In the genomic region with DNA sequence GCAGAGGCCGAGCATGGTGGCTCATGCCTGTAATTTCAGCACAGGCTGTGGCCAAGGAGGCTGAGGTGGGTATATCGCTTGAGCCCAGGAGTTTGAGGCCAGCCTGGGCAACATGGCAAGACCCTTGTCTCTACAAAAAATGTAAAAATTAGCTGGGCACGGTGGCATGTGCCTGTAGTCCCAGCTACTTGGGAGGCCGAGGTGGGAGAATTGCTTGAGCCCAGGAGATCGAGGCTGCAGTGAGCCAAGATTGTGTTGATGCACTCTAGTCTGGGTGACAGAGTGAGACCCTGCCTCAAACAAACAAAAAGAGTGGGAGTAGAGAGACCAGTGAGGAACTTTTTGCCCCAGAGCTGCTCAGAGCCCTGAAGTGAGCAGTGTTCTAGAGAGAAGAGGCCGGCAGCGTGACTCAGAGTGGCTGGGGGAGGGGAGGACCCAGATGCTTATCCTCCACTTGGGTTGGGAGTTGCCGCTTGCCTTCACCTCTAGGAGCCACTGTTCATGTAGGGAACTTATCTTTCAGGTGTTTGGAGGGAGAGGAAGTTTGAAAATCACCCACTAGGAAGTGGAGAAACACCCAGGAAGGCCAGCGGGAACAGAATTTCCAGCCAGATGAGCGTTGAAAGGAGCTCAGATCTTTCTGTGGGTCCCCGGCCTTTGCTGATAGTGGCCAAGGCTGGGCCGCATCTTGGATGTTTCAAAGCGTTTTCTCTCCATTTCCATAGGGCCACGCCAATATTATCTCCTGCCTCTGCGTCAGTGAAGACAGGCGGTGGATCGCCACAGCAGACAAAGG, we compare ENCODE assay signal across 1 cellular context.
TF ChIP-seq lines count a peak whose summit lies in the region.

No MANE protein-coding gene starts in this region.

TF ChIP-seq in K562, 482 proteins besides CTCF, POLR2A, EP300 and RAD21 (continued from another document and continues in another):
- TF ChIP-seq, protein P1, sequence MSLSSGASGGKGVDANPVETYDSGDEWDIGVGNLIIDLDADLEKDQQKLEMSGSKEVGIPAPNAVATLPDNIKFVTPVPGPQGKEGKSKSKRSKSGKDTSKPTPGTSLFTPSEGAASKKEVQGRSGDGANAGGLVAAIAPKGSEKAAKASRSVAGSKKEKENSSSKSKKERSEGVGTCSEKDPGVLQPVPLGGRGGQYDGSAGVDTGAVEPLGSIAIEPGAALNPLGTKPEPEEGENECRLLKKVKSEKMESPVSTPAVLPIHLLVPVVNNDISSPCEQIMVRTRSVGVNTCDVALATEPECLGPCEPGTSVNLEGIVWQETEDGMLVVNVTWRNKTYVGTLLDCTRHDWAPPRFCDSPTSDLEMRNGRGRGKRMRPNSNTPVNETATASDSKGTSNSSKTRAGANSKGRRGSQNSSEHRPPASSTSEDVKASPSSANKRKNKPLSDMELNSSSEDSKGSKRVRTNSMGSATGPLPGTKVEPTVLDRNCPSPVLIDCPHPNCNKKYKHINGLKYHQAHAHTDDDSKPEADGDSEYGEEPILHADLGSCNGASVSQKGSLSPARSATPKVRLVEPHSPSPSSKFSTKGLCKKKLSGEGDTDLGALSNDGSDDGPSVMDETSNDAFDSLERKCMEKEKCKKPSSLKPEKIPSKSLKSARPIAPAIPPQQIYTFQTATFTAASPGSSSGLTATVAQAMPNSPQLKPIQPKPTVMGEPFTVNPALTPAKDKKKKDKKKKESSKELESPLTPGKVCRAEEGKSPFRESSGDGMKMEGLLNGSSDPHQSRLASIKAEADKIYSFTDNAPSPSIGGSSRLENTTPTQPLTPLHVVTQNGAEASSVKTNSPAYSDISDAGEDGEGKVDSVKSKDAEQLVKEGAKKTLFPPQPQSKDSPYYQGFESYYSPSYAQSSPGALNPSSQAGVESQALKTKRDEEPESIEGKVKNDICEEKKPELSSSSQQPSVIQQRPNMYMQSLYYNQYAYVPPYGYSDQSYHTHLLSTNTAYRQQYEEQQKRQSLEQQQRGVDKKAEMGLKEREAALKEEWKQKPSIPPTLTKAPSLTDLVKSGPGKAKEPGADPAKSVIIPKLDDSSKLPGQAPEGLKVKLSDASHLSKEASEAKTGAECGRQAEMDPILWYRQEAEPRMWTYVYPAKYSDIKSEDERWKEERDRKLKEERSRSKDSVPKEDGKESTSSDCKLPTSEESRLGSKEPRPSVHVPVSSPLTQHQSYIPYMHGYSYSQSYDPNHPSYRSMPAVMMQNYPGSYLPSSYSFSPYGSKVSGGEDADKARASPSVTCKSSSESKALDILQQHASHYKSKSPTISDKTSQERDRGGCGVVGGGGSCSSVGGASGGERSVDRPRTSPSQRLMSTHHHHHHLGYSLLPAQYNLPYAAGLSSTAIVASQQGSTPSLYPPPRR (CRISPR knock-in tag; IDR thresholded peaks at IDR 0.05; ENCODE audit: borderline replicate concordance), result no peak
- TF ChIP-seq, protein P2, sequence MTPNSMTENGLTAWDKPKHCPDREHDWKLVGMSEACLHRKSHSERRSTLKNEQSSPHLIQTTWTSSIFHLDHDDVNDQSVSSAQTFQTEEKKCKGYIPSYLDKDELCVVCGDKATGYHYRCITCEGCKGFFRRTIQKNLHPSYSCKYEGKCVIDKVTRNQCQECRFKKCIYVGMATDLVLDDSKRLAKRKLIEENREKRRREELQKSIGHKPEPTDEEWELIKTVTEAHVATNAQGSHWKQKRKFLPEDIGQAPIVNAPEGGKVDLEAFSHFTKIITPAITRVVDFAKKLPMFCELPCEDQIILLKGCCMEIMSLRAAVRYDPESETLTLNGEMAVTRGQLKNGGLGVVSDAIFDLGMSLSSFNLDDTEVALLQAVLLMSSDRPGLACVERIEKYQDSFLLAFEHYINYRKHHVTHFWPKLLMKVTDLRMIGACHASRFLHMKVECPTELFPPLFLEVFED (CRISPR knock-in tag; conservative IDR thresholded peaks at IDR 0.05), result no peak
- TF ChIP-seq, protein P3, sequence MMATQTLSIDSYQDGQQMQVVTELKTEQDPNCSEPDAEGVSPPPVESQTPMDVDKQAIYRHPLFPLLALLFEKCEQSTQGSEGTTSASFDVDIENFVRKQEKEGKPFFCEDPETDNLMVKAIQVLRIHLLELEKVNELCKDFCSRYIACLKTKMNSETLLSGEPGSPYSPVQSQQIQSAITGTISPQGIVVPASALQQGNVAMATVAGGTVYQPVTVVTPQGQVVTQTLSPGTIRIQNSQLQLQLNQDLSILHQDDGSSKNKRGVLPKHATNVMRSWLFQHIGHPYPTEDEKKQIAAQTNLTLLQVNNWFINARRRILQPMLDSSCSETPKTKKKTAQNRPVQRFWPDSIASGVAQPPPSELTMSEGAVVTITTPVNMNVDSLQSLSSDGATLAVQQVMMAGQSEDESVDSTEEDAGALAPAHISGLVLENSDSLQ (IDR thresholded peaks at IDR 0.05), result no peak
- TF ChIP-seq DIDO1 (tag; IDR thresholded peaks at IDR 0.05; ENCODE audit: low read depth), result no peak
- no peak for TF ChIP-seq MEF2A (IDR thresholded peaks at IDR 0.05; ENCODE audit: control insufficient read depth, low read depth, low read length)
- TF ChIP-seq RBFOX2 (IDR thresholded peaks at IDR 0.05; ENCODE audit: low read depth, low read length), result peak; percentile 74
- TF ChIP-seq RBM25 (IDR thresholded peaks at IDR 0.05; ENCODE audit: low read depth, low read length, severe bottlenecking), result no peak
- TF ChIP-seq, protein P4, sequence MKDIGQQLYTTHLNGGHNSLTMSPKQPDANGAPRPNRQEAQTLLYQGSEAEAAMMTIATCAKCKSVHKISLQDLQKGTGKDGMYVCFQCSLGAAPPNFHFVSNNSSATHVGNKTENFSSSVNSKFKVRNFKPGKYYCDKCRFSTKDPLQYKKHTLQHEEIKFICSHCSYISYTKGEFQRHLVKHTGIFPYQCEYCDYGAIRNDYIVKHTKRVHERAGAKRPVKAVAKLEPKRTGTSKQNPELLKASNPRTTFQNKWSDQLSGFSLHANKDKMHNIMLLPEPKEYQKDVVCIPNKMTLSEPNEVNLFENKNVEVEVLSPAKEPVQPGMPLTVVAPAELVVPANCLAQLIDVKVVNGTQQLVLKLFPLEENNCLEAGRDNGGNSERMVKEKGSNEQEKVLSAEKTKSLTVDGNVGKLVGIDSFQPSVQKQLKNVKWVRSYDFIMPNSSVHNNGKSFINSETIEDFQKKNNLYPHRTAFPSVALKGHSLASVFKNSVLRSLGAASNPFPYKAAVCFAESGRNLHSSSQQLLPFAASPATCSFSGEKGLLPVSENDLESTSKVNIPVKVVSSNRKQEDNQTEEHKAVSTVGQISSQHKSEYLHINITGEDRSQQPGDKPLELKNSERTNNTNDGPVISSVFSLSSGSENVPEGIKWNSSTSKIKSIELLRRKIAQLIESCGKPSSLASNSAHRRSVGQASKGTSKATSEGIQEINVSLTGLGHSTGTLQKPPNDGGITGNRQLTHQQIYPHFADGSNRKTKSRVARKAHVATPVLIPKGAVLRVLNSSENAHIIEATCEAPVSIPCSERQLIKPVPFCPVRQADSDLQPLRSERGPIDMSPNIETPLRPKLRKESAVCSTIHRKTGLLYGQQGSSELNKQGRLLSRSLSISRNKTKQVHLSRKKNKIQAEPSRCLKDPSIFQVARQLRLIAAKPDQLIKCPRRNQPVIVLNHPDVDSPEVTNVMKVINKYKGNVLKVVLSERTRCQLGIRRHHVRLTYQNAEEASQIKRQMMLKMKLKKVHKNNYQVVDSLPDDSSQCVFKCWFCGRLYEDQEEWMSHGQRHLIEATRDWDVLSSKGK (CRISPR knock-in tag; IDR thresholded peaks at IDR 0.05), result no peak
- TF ChIP-seq ZNF780A (CRISPR knock-in tag; IDR thresholded peaks at IDR 0.05), result peak; percentile 79; the same call in 1 of the 2 replicates
- TF ChIP-seq, protein P5, sequence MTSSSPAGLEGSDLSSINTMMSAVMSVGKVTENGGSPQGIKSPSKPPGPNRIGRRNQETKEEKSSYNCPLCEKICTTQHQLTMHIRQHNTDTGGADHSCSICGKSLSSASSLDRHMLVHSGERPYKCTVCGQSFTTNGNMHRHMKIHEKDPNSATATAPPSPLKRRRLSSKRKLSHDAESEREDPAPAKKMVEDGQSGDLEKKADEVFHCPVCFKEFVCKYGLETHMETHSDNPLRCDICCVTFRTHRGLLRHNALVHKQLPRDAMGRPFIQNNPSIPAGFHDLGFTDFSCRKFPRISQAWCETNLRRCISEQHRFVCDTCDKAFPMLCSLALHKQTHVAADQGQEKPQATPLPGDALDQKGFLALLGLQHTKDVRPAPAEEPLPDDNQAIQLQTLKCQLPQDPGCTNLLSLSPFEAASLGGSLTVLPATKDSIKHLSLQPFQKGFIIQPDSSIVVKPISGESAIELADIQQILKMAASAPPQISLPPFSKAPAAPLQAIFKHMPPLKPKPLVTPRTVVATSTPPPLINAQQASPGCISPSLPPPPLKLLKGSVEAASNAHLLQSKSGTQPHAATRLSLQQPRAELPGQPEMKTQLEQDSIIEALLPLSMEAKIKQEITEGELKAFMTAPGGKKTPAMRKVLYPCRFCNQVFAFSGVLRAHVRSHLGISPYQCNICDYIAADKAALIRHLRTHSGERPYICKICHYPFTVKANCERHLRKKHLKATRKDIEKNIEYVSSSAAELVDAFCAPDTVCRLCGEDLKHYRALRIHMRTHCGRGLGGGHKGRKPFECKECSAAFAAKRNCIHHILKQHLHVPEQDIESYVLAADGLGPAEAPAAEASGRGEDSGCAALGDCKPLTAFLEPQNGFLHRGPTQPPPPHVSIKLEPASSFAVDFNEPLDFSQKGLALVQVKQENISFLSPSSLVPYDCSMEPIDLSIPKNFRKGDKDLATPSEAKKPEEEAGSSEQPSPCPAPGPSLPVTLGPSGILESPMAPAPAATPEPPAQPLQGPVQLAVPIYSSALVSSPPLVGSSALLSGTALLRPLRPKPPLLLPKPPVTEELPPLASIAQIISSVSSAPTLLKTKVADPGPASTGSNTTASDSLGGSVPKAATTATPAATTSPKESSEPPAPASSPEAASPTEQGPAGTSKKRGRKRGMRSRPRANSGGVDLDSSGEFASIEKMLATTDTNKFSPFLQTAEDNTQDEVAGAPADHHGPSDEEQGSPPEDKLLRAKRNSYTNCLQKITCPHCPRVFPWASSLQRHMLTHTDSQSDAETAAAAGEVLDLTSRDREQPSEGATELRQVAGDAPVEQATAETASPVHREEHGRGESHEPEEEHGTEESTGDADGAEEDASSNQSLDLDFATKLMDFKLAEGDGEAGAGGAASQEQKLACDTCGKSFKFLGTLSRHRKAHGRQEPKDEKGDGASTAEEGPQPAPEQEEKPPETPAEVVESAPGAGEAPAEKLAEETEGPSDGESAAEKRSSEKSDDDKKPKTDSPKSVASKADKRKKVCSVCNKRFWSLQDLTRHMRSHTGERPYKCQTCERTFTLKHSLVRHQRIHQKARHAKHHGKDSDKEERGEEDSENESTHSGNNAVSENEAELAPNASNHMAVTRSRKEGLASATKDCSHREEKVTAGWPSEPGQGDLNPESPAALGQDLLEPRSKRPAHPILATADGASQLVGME (CRISPR knock-in tag; IDR thresholded peaks at IDR 0.05), result no peak
- TF ChIP-seq ZNF165 (CRISPR knock-in tag; IDR thresholded peaks at IDR 0.05; ENCODE audit: borderline replicate concordance), result no peak
- no peak for TF ChIP-seq FOXA3 (CRISPR knock-in tag; conservative IDR thresholded peaks at IDR 0.05 in 1 of 2, IDR thresholded peaks at IDR 0.05 in 1 of 2)
- TF ChIP-seq PYGO2 (tag; IDR thresholded peaks at IDR 0.05), result no peak
- peak; percentile 49; the same call in 1 of the 2 replicates for TF ChIP-seq PTRF (tag; IDR thresholded peaks at IDR 0.05)
- no peak for TF ChIP-seq MCM7 (IDR thresholded peaks at IDR 0.05)
- TF ChIP-seq ZZZ3 (IDR thresholded peaks at IDR 0.05), result no peak
- TF ChIP-seq ZNF23 (CRISPR knock-in tag; IDR thresholded peaks at IDR 0.05), result no peak
- 0 out of 2 replicates have a peak, but pooled peaks have one; percentile 6 for TF ChIP-seq HIVEP1 (CRISPR knock-in tag; IDR thresholded peaks at IDR 0.05)
- peak; percentile 92 for TF ChIP-seq BACH1 (tag; IDR thresholded peaks at IDR 0.05)
- TF ChIP-seq, protein P6, sequence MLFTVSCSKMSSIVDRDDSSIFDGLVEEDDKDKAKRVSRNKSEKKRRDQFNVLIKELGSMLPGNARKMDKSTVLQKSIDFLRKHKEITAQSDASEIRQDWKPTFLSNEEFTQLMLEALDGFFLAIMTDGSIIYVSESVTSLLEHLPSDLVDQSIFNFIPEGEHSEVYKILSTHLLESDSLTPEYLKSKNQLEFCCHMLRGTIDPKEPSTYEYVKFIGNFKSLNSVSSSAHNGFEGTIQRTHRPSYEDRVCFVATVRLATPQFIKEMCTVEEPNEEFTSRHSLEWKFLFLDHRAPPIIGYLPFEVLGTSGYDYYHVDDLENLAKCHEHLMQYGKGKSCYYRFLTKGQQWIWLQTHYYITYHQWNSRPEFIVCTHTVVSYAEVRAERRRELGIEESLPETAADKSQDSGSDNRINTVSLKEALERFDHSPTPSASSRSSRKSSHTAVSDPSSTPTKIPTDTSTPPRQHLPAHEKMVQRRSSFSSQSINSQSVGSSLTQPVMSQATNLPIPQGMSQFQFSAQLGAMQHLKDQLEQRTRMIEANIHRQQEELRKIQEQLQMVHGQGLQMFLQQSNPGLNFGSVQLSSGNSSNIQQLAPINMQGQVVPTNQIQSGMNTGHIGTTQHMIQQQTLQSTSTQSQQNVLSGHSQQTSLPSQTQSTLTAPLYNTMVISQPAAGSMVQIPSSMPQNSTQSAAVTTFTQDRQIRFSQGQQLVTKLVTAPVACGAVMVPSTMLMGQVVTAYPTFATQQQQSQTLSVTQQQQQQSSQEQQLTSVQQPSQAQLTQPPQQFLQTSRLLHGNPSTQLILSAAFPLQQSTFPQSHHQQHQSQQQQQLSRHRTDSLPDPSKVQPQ (CRISPR knock-in tag; IDR thresholded peaks at IDR 0.05; ENCODE audit: borderline replicate concordance), result no peak
- TF ChIP-seq, protein P7, sequence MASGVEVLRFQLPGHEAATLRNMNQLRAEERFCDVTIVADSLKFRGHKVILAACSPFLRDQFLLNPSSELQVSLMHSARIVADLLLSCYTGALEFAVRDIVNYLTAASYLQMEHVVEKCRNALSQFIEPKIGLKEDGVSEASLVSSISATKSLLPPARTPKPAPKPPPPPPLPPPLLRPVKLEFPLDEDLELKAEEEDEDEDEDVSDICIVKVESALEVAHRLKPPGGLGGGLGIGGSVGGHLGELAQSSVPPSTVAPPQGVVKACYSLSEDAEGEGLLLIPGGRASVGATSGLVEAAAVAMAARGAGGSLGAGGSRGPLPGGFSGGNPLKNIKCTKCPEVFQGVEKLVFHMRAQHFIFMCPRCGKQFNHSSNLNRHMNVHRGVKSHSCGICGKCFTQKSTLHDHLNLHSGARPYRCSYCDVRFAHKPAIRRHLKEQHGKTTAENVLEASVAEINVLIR (CRISPR knock-in tag; IDR thresholded peaks at IDR 0.05), result peak; percentile 45; the same call in 1 of the 2 replicates
- TF ChIP-seq ZNF12 (CRISPR knock-in tag; IDR thresholded peaks at IDR 0.05), result no peak
- TF ChIP-seq, protein P8, sequence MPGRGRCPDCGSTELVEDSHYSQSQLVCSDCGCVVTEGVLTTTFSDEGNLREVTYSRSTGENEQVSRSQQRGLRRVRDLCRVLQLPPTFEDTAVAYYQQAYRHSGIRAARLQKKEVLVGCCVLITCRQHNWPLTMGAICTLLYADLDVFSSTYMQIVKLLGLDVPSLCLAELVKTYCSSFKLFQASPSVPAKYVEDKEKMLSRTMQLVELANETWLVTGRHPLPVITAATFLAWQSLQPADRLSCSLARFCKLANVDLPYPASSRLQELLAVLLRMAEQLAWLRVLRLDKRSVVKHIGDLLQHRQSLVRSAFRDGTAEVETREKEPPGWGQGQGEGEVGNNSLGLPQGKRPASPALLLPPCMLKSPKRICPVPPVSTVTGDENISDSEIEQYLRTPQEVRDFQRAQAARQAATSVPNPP (IDR thresholded peaks at IDR 0.05; ENCODE audit: borderline replicate concordance, insufficient read depth, insufficient read length), result no peak
- TF ChIP-seq RUNX1 (IDR thresholded peaks at IDR 0.05; ENCODE audit: low read depth), result no peak
- TF ChIP-seq ZNF174 (CRISPR knock-in tag; IDR thresholded peaks at IDR 0.05), result no peak
- no peak for TF ChIP-seq CREB1 (IDR thresholded peaks at IDR 0.05)
- no peak for TF ChIP-seq CREB1 (CRISPR knock-in tag; IDR thresholded peaks at IDR 0.05)
- peak; percentile 72 for TF ChIP-seq CXXC5 (CRISPR knock-in tag; IDR thresholded peaks at IDR 0.05)
- 0 out of 2 replicates have a peak, but pooled peaks have one; percentile 27 for TF ChIP-seq ERF (CRISPR knock-in tag; IDR thresholded peaks at IDR 0.05)
- TF ChIP-seq ZFX (CRISPR knock-in tag; IDR thresholded peaks at IDR 0.05), result peak; percentile 87
